8 cellular contexts compared by ENCODE assay signal in genomic region chr13:27043013-27043412, GRCh38.
DNase-seq lines count a peak whose midpoint lies in the region; ATAC-seq and TF ChIP-seq lines count a peak whose summit lies in the region.
"Had no signal": no experiment of that assay in that cellular context is flagged by ENCODE, and none has a peak within 500 bp of the region (broad histone marks: within the 10 kb centered on the region; RNA-seq: fewer than 3 reads in every experiment).

No MANE protein-coding gene starts in this region.

- no peak overlapping the region for H2BK12ac ChIP-seq in H9 (ENCODE audit: insufficient read length, low read depth, low read length)

- H2BK5ac ChIP-seq in H9 (ENCODE audit: insufficient read length, low read length) = no peak overlapping the region

- no peaks in the 10 kb centered on the region for H3K9me3 ChIP-seq in H9 (ENCODE audit: control insufficient read depth, low read depth, low read length)

- H2AFZ ChIP-seq in GM23338 (no peak overlapping the region), H9 (ENCODE audit: low read length) (no peak overlapping the region)

- no peak overlapping the region for H2BK20ac ChIP-seq in H9 (ENCODE audit: low read depth, low read length, poor library complexity, severe bottlenecking)

- H3K4me3 ChIP-seq in GM23338 = no peak overlapping the region

- no peak overlapping the region for H4K8ac ChIP-seq in H9 (replicated peaks; ENCODE audit: insufficient read length, low read depth, low read length)

- no peaks in the 10 kb centered on the region for H3K36me3 ChIP-seq in GM23338 (ENCODE audit: insufficient read depth)

- H3K36me3 Mint-ChIP-seq in GM23338 (ENCODE audit: low read depth) (no peaks in the 10 kb centered on the region; the same call in 2 of the 3 replicates), H9 (ENCODE audit: insufficient read depth in 1 of 3, low read depth in 3 of 3) (no peaks in the 10 kb centered on the region)

- peak; percentile 27 for DNase-seq in GM23338 (ENCODE audit: low spot score)
- peak; percentile 57 to 76 for DNase-seq in NCI-H446 (lab: John Stamatoyannopoulos, UW)
- DNase-seq in dermis blood vessel endothelial cell = peak; percentile 76
- peak in 44 of 56 donors; percentile 8 to 81 (median 56) for DNase-seq in nucleus accumbens (lab: John Stamatoyannopoulos, UW)
- no peak for DNase-seq in H9
- DNase-seq in NCI-H2081 treated with DMSO at 0.1 percent for 48 hours (lab: John Stamatoyannopoulos, UW) = no peak
- no peak for DNase-seq in GM20000 (ENCODE audit: low spot score)
- DNase-seq: naive B cell had no signal

- no peaks in the 10 kb centered on the region for H3K79me1 ChIP-seq in H9 (ENCODE audit: insufficient read depth, low read depth, low read length, poor library complexity, severe bottlenecking)

- H3K18ac ChIP-seq in H9 (ENCODE audit: insufficient read length, low read depth, low read length) = no peak overlapping the region

- H4K20me1 ChIP-seq in GM23338 (replicated peaks; ENCODE audit: insufficient read depth) (no peaks in the 10 kb centered on the region), H9 (ENCODE audit: control insufficient read depth, insufficient read depth, insufficient read length) (no peaks in the 10 kb centered on the region)

- no peak overlapping the region for H2AK5ac ChIP-seq in H9 (ENCODE audit: insufficient read length, low read length)

- H2BK15ac ChIP-seq in H9 (ENCODE audit: low read depth, low read length) = no peak overlapping the region

- H3K27me3 Mint-ChIP-seq in GM23338 (ENCODE audit: insufficient read depth, low read depth, poor library complexity) (peaks cover 9% of the 10 kb centered on the region), H9 (ENCODE audit: low read depth) (no peaks in the 10 kb centered on the region)

- no peak overlapping the region for H3T11ph ChIP-seq in H9 (ENCODE audit: low read length)

- H3K23ac ChIP-seq in H9 (ENCODE audit: insufficient read length, low read depth, low read length) = no peak overlapping the region

- no peak overlapping the region for H3K4ac ChIP-seq in H9 (ENCODE audit: low read depth, low read length)

- no peak overlapping the region for H3K4me3 Mint-ChIP-seq in GM23338
- H3K4me3 Mint-ChIP-seq in H9 = no peak overlapping the region

- H3K4me2 ChIP-seq in GM23338 (no peak overlapping the region), H9 (ENCODE audit: insufficient read depth, insufficient read length, low read length) (no peak overlapping the region)

- no peak overlapping the region for H3K56ac ChIP-seq in H9 (ENCODE audit: insufficient read length, low read depth, low read length)

- no peak overlapping the region for H3K14ac ChIP-seq in H9 (ENCODE audit: insufficient read depth, low read length)

- no peaks in the 10 kb centered on the region for H3K9me2 ChIP-seq in GM23338 (ENCODE audit: insufficient read depth)

- TF ChIP-seq CTCF in GM23338 (conservative IDR thresholded peaks at IDR 0.05; ENCODE audit: low read depth in 2 of 2) (no peak), H9 (conservative IDR thresholded peaks at IDR 0.05) (no peak), GM20000 (IDR thresholded peaks at IDR 0.05; ENCODE audit: extremely low read depth, missing control alignments) (no peak)

- H3K4me1 Mint-ChIP-seq in GM23338 (peaks cover 21% of the 10 kb centered on the region), H9 (peaks cover 17 to 25% of the 10 kb centered on the region in 2 experiments)

- H3F3A ChIP-seq in GM23338 (replicated peaks; ENCODE audit: low read depth) = no peaks in the 10 kb centered on the region

- no peak overlapping the region for H4K91ac ChIP-seq in H9 (ENCODE audit: insufficient read length, low read depth, low read length)

- H2BK120ac ChIP-seq in H9 (ENCODE audit: low read depth, low read length, poor library complexity, severe bottlenecking) = no peak overlapping the region

- H3K27ac Mint-ChIP-seq in GM23338 (peak overlapping the region; percentile 12; the same call in 1 of the 2 replicates), H9 (peak overlapping the region in 1 of 3 experiments; percentile 4; a peak in 1 of 7 replicates)

- H3K27me3 ChIP-seq in GM23338 (ENCODE audit: insufficient read depth) = no peaks in the 10 kb centered on the region
- H3K27me3 ChIP-seq in H9 (ENCODE audit: insufficient read depth, low read length) = no peaks in the 10 kb centered on the region

- no peak overlapping the region for H4K5ac ChIP-seq in H9 (ENCODE audit: insufficient read length, low read depth, low read length)

- ATAC-seq in GM23338 = peak; percentile 33; the same call in 2 of the 3 replicates

- H3K9me3 Mint-ChIP-seq in GM23338 (no peaks in the 10 kb centered on the region; the same call in 2 of the 3 replicates), H9 (no peaks in the 10 kb centered on the region)
- H3K9me3 Mint-ChIP-seq: naive B cell had no signal

- WGBS in H9 (ENCODE audit: extremely low coverage, insufficient read length, low lambda C conversion rate) = no CpG with 5 or more reads among the region's 6 CpGs

- no peak overlapping the region for H3K9ac ChIP-seq in H9 (ENCODE audit: extremely low read depth, insufficient read length, low read length)

- H3K27ac ChIP-seq in GM23338 (ENCODE audit: low read depth) = no peak overlapping the region
- H3K27ac ChIP-seq in H9 (ENCODE audit: insufficient read length, low read depth, low read length) = no peak overlapping the region

- H3K79me2 ChIP-seq in GM23338 (replicated peaks; ENCODE audit: insufficient read depth) (no peaks in the 10 kb centered on the region), H9 (ENCODE audit: insufficient read depth, low read length) (no peaks in the 10 kb centered on the region)

- no peaks in the 10 kb centered on the region for H3K23me2 ChIP-seq in H9 (ENCODE audit: insufficient read length, low read depth, low read length, poor library complexity, severe bottlenecking)

- peaks cover 5% of the 10 kb centered on the region; the same call in 1 of the 2 replicates for H3K4me1 ChIP-seq in GM23338 (ENCODE audit: insufficient read depth)
- H3K4me1 ChIP-seq in H9 (ENCODE audit: insufficient read depth, low read length) = no peaks in the 10 kb centered on the region; the same call in 1 of the 2 replicates

TF ChIP-seq in GM23338, 12 proteins besides CTCF, POLR2A, EP300 and RAD21 (continues in another document):
- TF ChIP-seq ZNF462 (CRISPR knock-in tag; IDR thresholded peaks at IDR 0.05) (no peak), JUNB (IDR thresholded peaks at IDR 0.05; ENCODE audit: unreplicated experiment) (no peak), CREB1 (CRISPR knock-in tag; IDR thresholded peaks at IDR 0.05; ENCODE audit: low read depth) (no peak), NANOG (IDR thresholded peaks at IDR 0.05; ENCODE audit: borderline replicate concordance) (no peak), STAT1 (IDR thresholded peaks at IDR 0.05; ENCODE audit: unreplicated experiment) (no peak)

Comparison
In these comparisons a context has a peak if more than half of its experiments do, and no peak if none do; other contexts are left out.
1. DNase-seq: peak in GM23338 (single experiment), NCI-H446 (2 of 2), dermis blood vessel endothelial cell (single experiment) and nucleus accumbens (44 of 56); none in H9 (single experiment), NCI-H2081 treated with DMSO at 0.1 percent for 48 hours (single experiment) and GM20000 (single experiment).